Comparison of ENCODE assay signal across 32 cellular contexts in genomic region chr2:155675920-155676319, GRCh38.
A peak's percentile ranks its signal among the peaks of the same experiment; 100 is the strongest.
DNase-seq lines count a peak whose midpoint lies in the region; ATAC-seq, FAIRE-seq and TF ChIP-seq lines count a peak whose summit lies in the region.
"Had no signal": no experiment of that assay in that cellular context is flagged by ENCODE, and none has a peak within 500 bp of the region (broad histone marks: within the 10 kb centered on the region; RNA-seq: fewer than 3 reads in every experiment).

No MANE protein-coding gene starts in this region.

- H3K79me1 ChIP-seq in H1 (ENCODE audit: low read depth, low read length), result no peaks in the 10 kb centered on the region

- H3K23ac ChIP-seq in H1 (ENCODE audit: insufficient read length), result no peak overlapping the region

- POLR2A ChIA-PET in HepG2 (lab: Yijun Ruan, JAX) (no interaction called here), A549 (lab: Yijun Ruan, JAX) (no interaction called here), K562 (lab: Yijun Ruan, JAX) (no interaction called here), H1 (lab: Charles Lee; ENCODE audit: partially characterized antibody) (no interaction called here)

- no peaks in the 10 kb centered on the region for H4K20me1 ChIP-seq in HepG2 (ENCODE audit: insufficient read depth, low read length)
- no peaks in the 10 kb centered on the region for H4K20me1 ChIP-seq in K562 (replicated peaks; ENCODE audit: control insufficient read depth, insufficient read depth, low read length)
- no peaks in the 10 kb centered on the region for H4K20me1 ChIP-seq in H1 (replicated peaks in 1 of 2; ENCODE audit: control insufficient read depth in 1 of 2, insufficient read depth in 2 of 2, low read length in 2 of 2)
- H4K20me1 ChIP-seq: BLaER1; BLaER1 treated with 17β-estradiol and CSF1 and Interleukin-3, amounts not matched to agents 10 nM and 100 nM had no signal

- peak overlapping the region; percentile 14 for H3K56ac ChIP-seq in H1 (replicated peaks; ENCODE audit: insufficient read length, low read depth, low read length)

- TF ChIP-seq EP300 in HepG2 (IDR thresholded peaks at IDR 0.05; ENCODE audit: low read depth in 2 of 2, low read length in 2 of 2) (no peak), HepG2 (CRISPR knock-in tag; IDR thresholded peaks at IDR 0.05; ENCODE audit: borderline replicate concordance) (no peak), A549 (IDR thresholded peaks at IDR 0.05) (no peak), K562 (IDR thresholded peaks at IDR 0.05; ENCODE audit: low read length) (no peak), H1 (IDR thresholded peaks at IDR 0.05; ENCODE audit: borderline replicate concordance in 1 of 2, low read depth in 2 of 2, low read length in 2 of 2) (no peak)

- CTCF ChIA-PET in HepG2 (lab: Yijun Ruan, JAX; ENCODE audit: low intra/inter-chr PET ratio, low total read pairs), result no interaction called here
- CTCF ChIA-PET in A549 (lab: Yijun Ruan, JAX), result no interaction called here
- CTCF ChIA-PET in K562 (lab: Yijun Ruan, JAX; ENCODE audit: low intra/inter-chr PET ratio), result no interaction called here
- CTCF ChIA-PET in H1 (lab: Charles Lee; ENCODE audit: partially characterized antibody), result no interaction called here

- DNase-seq in HepG2 (ENCODE audit: low spot score) (no peak), right lobe of liver (no peak), A549 (ENCODE audit: low read depth in 1 of 2, low spot score in 1 of 2) (no peak), K562 (ENCODE audit: extremely low read depth in 1 of 4, low spot score in 3 of 4) (no peak), H1 (ENCODE audit: low read depth in 1 of 2, low spot score in 2 of 2) (no peak), iPS-NIHi7 (ENCODE audit: extremely low spot score) (no peak), COR-L47 (lab: John Stamatoyannopoulos, UW) (no peak), adrenal gland (no peak)
- DNase-seq: 8988T; ACHN; AML-193; BE2C; C1 segment of cervical spinal cord; Caco-2; Calu3; CD4-positive, alpha-beta memory T cell; CD4-positive, alpha-beta T cell; CD4-positive, CD25-positive, alpha-beta regulatory T cell; CD8-positive, alpha-beta memory T cell; CD8-positive, alpha-beta T cell; DMS 273 treated with DMSO at 0.1 percent for 48 hours; DMS153; DMS53; DMS79; DMS79 treated with DMSO at 0.1 percent for 48 hours; DND-41; EL had no signal

- no peak for TF ChIP-seq CTCF in HepG2 (CRISPR knock-in tag; IDR thresholded peaks at IDR 0.05)
- TF ChIP-seq CTCF in right lobe of liver (IDR thresholded peaks at IDR 0.05), result no peak
- no peak for TF ChIP-seq CTCF in A549 (IDR thresholded peaks at IDR 0.05)
- no peak for TF ChIP-seq CTCF in K562 (IDR thresholded peaks at IDR 0.05 in 2 of 3, conservative IDR thresholded peaks at IDR 0.05 in 1 of 3; ENCODE audit: insufficient read depth in 2 of 3, low read depth in 1 of 3, low read length in 3 of 3)
- no peak for TF ChIP-seq CTCF in H1 (IDR thresholded peaks at IDR 0.05; ENCODE audit: control extremely low read depth in 1 of 3, insufficient read depth in 1 of 3, low read depth in 1 of 3, low read length in 3 of 3)
- TF ChIP-seq CTCF in adrenal gland (IDR thresholded peaks at IDR 0.05), result no peak

- H3K4me1 ChIP-seq in HepG2 (ENCODE audit: insufficient read depth, low read length) (no peaks in the 10 kb centered on the region), right lobe of liver (no peaks in the 10 kb centered on the region), A549 (no peaks in the 10 kb centered on the region), K562 (replicated peaks in 1 of 2; ENCODE audit: control insufficient read depth in 2 of 2, insufficient read depth in 2 of 2, low read length in 2 of 2) (no peaks in the 10 kb centered on the region), H1 (replicated peaks in 1 of 4; ENCODE audit: control insufficient read depth in 3 of 4, insufficient read depth in 4 of 4, low read length in 3 of 4) (no peaks in the 10 kb centered on the region), adrenal gland (replicated peaks in 1 of 2) (no peaks in the 10 kb centered on the region)
- H3K4me1 ChIP-seq: BE2C, BLaER1, Caco-2 had no signal

- TF ChIP-seq RAD21 in HepG2 (CRISPR knock-in tag; IDR thresholded peaks at IDR 0.05) (no peak), A549 (conservative IDR thresholded peaks at IDR 0.05 in 1 of 2, IDR thresholded peaks at IDR 0.05 in 1 of 2) (no peak), K562 (CRISPR knock-in tag; conservative IDR thresholded peaks at IDR 0.05 in 1 of 2, IDR thresholded peaks at IDR 0.05 in 1 of 2) (no peak), H1 (IDR thresholded peaks at IDR 0.05 in 1 of 2, conservative IDR thresholded peaks at IDR 0.05 in 1 of 2; ENCODE audit: low read depth in 2 of 2, low read length in 2 of 2) (no peak)

- H3K14ac ChIP-seq in H1 (ENCODE audit: insufficient read length), result no peak overlapping the region

- H3K27ac ChIP-seq in HepG2 (ENCODE audit: extremely low read length, insufficient read depth, low read length) (no peak overlapping the region), right lobe of liver (no peak overlapping the region), A549 (no peak overlapping the region), K562 (ENCODE audit: extremely low read depth, low read depth, low read length) (no peak overlapping the region), H1 (ENCODE audit: low read depth, low read length) (no peak overlapping the region), adrenal gland (no peak overlapping the region)
- H3K27ac ChIP-seq: 22Rv1; BLaER1; BLaER1 treated with 17β-estradiol and CSF1 and Interleukin-3, amounts not matched to agents 10 nM and 100 nM; C4-2B had no signal

- no peak overlapping the region for H4K8ac ChIP-seq in H1 (ENCODE audit: extremely low read depth, insufficient read depth, low read length)

- no peak for ATAC-seq in HepG2
- ATAC-seq in right lobe of liver, result no peak
- no peak for ATAC-seq in A549
- ATAC-seq in K562, result no peak
- ATAC-seq: CD8-positive, alpha-beta T cell had no signal

- H3K4ac ChIP-seq in H1 (replicated peaks; ENCODE audit: insufficient read length, low read depth, low read length), result no peak overlapping the region

- in situ Hi-C loops in HepG2 (cut with HindIII; ENCODE audit: extremely low pct_ligation_motif_present, low pct_unique_long_range_greater_than_20kb) (no loop called here), K562 (cut with MboI) (no loop called here)

- H4K91ac ChIP-seq in H1 (replicated peaks; ENCODE audit: insufficient read length, low read length), result no peak overlapping the region

- H2BK15ac ChIP-seq in H1 (ENCODE audit: low read length), result no peak overlapping the region

- TF ChIP-seq POLR2A in HepG2 (IDR thresholded peaks at IDR 0.05; ENCODE audit: insufficient read depth in 1 of 2, low read depth in 2 of 2, low read length in 2 of 2) (no peak), right lobe of liver (IDR thresholded peaks at IDR 0.05) (no peak), A549 (IDR thresholded peaks at IDR 0.05; ENCODE audit: low read length) (no peak), K562 (conservative IDR thresholded peaks at IDR 0.05) (no peak), H1 (IDR thresholded peaks at IDR 0.05; ENCODE audit: control extremely low read depth in 1 of 2, low read depth in 2 of 2, low read length in 2 of 2) (no peak), adrenal gland (IDR thresholded peaks at IDR 0.05) (no peak)

- H3K4me3 ChIP-seq in HepG2 (replicated peaks in 1 of 3; ENCODE audit: insufficient read depth in 1 of 3, low read depth in 2 of 3, low read length in 3 of 3) (no peak overlapping the region), right lobe of liver (no peak overlapping the region), A549 (no peak overlapping the region), K562 (no peak overlapping the region), H1 (ENCODE audit: extremely low read depth in 1 of 4, insufficient read depth in 2 of 4, low read depth in 3 of 4, low read length in 4 of 4) (no peak overlapping the region), adrenal gland (no peak overlapping the region)
- H3K4me3 ChIP-seq: BLaER1; BLaER1 treated with 17β-estradiol and CSF1 and Interleukin-3, amounts not matched to agents 10 nM and 100 nM had no signal

- 0% methylated on average over 2 of the region's 2 CpGs for WGBS in HepG2 (ENCODE audit: low lambda C conversion rate)
- WGBS in right lobe of liver (ENCODE audit: insufficient coverage, low coverage, low lambda C conversion rate, missing lambda C conversion rate), result 49% methylated on average over 2 of the region's 2 CpGs
- 40% methylated on average over 2 of the region's 2 CpGs for WGBS in A549 (ENCODE audit: missing lambda C conversion rate)
- WGBS in K562 (ENCODE audit: insufficient coverage, low coverage, missing lambda C conversion rate), result 10% methylated on average over 2 of the region's 2 CpGs
- WGBS in H1 (ENCODE audit: extremely low coverage in 1 of 2, insufficient coverage in 1 of 2, insufficient read length in 1 of 2, insufficient replicate concordance in 2 of 2, low coverage in 1 of 2, low lambda C conversion rate in 2 of 2, missing lambda C conversion rate in 1 of 2), 2 experiments, result 84% methylated on average over 2 of the region's 2 CpGs; no CpG with 5 or more reads in 1 of the 2 experiments
- WGBS in adrenal gland, 4 donors, result 66 to 75% (median 68%) methylated on average over 2 of the region's 2 CpGs

- H3K79me2 ChIP-seq in HepG2 (ENCODE audit: insufficient read depth, low read length) (no peaks in the 10 kb centered on the region), K562 (ENCODE audit: control insufficient read depth, insufficient read depth, low read length) (no peaks in the 10 kb centered on the region), H1 (ENCODE audit: control insufficient read depth in 1 of 2, insufficient read depth in 2 of 2, low read length in 2 of 2) (no peaks in the 10 kb centered on the region)

- no TSS peak for BruUV-seq in HepG2 (replicated peaks; lab: Mats Ljungman, UMichigan)
- no TSS peak for BruUV-seq in K562 (replicated peaks; lab: Mats Ljungman, UMichigan)

- H3K4me2 ChIP-seq in HepG2 (ENCODE audit: low read depth, low read length), result no peak overlapping the region
- no peak overlapping the region for H3K4me2 ChIP-seq in A549
- no peak overlapping the region for H3K4me2 ChIP-seq in K562 (ENCODE audit: insufficient read depth, low read length)
- no peak overlapping the region for H3K4me2 ChIP-seq in H1 (ENCODE audit: insufficient read depth in 1 of 2, low read depth in 2 of 2, low read length in 2 of 2)
- H3K4me2 ChIP-seq: BLaER1; BLaER1 treated with 17β-estradiol and CSF1 and Interleukin-3, amounts not matched to agents 10 nM and 100 nM had no signal

- H4K5ac ChIP-seq in H1 (ENCODE audit: insufficient read length, low read depth, low read length), result no peak overlapping the region

- no peak overlapping the region for H3K9ac ChIP-seq in HepG2 (ENCODE audit: insufficient read depth, low read depth, low read length)
- H3K9ac ChIP-seq in K562 (ENCODE audit: insufficient read depth in 1 of 2, low read depth in 2 of 2, low read length in 2 of 2), result no peak overlapping the region
- no peak overlapping the region for H3K9ac ChIP-seq in H1 (replicated peaks in 1 of 4; ENCODE audit: extremely low read depth in 1 of 4, low read depth in 3 of 4, low read length in 3 of 4)
- H3K9ac ChIP-seq: BLaER1; BLaER1 treated with 17β-estradiol and CSF1 and Interleukin-3, amounts not matched to agents 10 nM and 100 nM had no signal

- no peak overlapping the region for H2AK5ac ChIP-seq in H1 (ENCODE audit: low read depth, low read length)

- FAIRE-seq in HepG2 (lab: Jason Lieb, UNC), result no peak
- FAIRE-seq in A549 (lab: Jason Lieb, UNC), result no peak
- FAIRE-seq in K562 (lab: Jason Lieb, UNC), result no peak
- no peak for FAIRE-seq in H1 (lab: Jason Lieb, UNC)
- FAIRE-seq: D721Med had no signal

- H2BK12ac ChIP-seq in H1 (ENCODE audit: low read depth, low read length), result no peak overlapping the region

- H3K36me3 ChIP-seq in HepG2 (replicated peaks in 1 of 2; ENCODE audit: control insufficient read depth in 1 of 2, insufficient read depth in 2 of 2, low read length in 2 of 2) (no peaks in the 10 kb centered on the region), right lobe of liver (no peaks in the 10 kb centered on the region), K562 (ENCODE audit: control insufficient read depth, insufficient read depth, low read length) (no peaks in the 10 kb centered on the region), H1 (ENCODE audit: control insufficient read depth in 2 of 4, insufficient read depth in 4 of 4, low read length in 3 of 4) (no peaks in the 10 kb centered on the region), adrenal gland (replicated peaks in 1 of 2) (no peaks in the 10 kb centered on the region)
- H3K36me3 ChIP-seq: BE2C; BLaER1; BLaER1 treated with 17β-estradiol and CSF1 and Interleukin-3, amounts not matched to agents 10 nM and 100 nM had no signal

- no peak overlapping the region for H2BK5ac ChIP-seq in H1 (ENCODE audit: low read depth, low read length)

- H2BK120ac ChIP-seq in H1 (replicated peaks; ENCODE audit: low read depth, low read length), result no peak overlapping the region

- H3K9me3 ChIP-seq in HepG2 (ENCODE audit: low read length) (peaks cover 24% of the 10 kb centered on the region), right lobe of liver (no peaks in the 10 kb centered on the region), A549 (no peaks in the 10 kb centered on the region), K562 (replicated peaks; ENCODE audit: control insufficient read depth, insufficient read depth, low read depth, low read length) (no peaks in the 10 kb centered on the region; the same call in 1 of the 2 replicates), H1 (ENCODE audit: insufficient read depth in 2 of 2, low read depth in 1 of 2, low read length in 1 of 2) (peaks cover 3 to 5% of the 10 kb centered on the region in 2 experiments; a peak in 1 of 4 replicates), adrenal gland (replicated peaks in 1 of 3) (peaks cover 0 to 7% (median 5%) of the 10 kb centered on the region in 3 donors)
- H3K9me3 ChIP-seq: BE2C had no signal

- H3K23me2 ChIP-seq in H1 (ENCODE audit: low read depth, low read length), result no peaks in the 10 kb centered on the region

- no peak overlapping the region for H3K18ac ChIP-seq in H1 (ENCODE audit: extremely low read depth, low read length)

- intact Hi-C loops in HepG2 (cut with micrococcal nuclease; ENCODE audit: unreplicated experiment) (no loop called here), right lobe of liver (cut with DNase I) (no loop called here), K562 (cut with micrococcal nuclease) (no loop called here), adrenal gland (cut with DNase I) (no loop called here)

- H2AFZ ChIP-seq in HepG2 (ENCODE audit: low read length), result no peak overlapping the region
- no peak overlapping the region for H2AFZ ChIP-seq in K562 (ENCODE audit: low read depth, low read length)
- H2AFZ ChIP-seq in H1 (ENCODE audit: low read length), result no peak overlapping the region

- H3K27me3 ChIP-seq in HepG2 (ENCODE audit: control insufficient read depth in 1 of 2, insufficient read depth in 2 of 2, low read length in 2 of 2), result no peaks in the 10 kb centered on the region; a peak in 1 of 5 replicates
- no peaks in the 10 kb centered on the region for H3K27me3 ChIP-seq in right lobe of liver
- no peaks in the 10 kb centered on the region for H3K27me3 ChIP-seq in K562 (ENCODE audit: control insufficient read depth in 2 of 2, insufficient read depth in 2 of 2, low read length in 2 of 2)
- H3K27me3 ChIP-seq in H1 (replicated peaks in 1 of 4; ENCODE audit: control insufficient read depth in 3 of 4, extremely low read depth in 1 of 4, insufficient read depth in 3 of 4, low read length in 3 of 4), result no peaks in the 10 kb centered on the region
- H3K27me3 ChIP-seq in adrenal gland, result no peaks in the 10 kb centered on the region
- H3K27me3 ChIP-seq: BE2C; BLaER1; BLaER1 treated with 17β-estradiol and CSF1 and Interleukin-3, amounts not matched to agents 10 nM and 100 nM had no signal

- H3K9me1 ChIP-seq in K562 (ENCODE audit: control insufficient read depth, insufficient read depth, low read length), result no peaks in the 10 kb centered on the region

- H2BK20ac ChIP-seq in H1 (ENCODE audit: low read length), result no peak overlapping the region

Comparison
In these comparisons a context has a peak if more than half of its experiments do, and no peak if none do; other contexts are left out.
1. Of the 241 proteins assayed by ChIP-seq in both HepG2 and K562: peak only in HepG2: MAFF and MAFK; only in K562: MAFG; in both: none; in neither: 238.